ENCODE assay signal across 17 cellular contexts in the genomic region with DNA sequence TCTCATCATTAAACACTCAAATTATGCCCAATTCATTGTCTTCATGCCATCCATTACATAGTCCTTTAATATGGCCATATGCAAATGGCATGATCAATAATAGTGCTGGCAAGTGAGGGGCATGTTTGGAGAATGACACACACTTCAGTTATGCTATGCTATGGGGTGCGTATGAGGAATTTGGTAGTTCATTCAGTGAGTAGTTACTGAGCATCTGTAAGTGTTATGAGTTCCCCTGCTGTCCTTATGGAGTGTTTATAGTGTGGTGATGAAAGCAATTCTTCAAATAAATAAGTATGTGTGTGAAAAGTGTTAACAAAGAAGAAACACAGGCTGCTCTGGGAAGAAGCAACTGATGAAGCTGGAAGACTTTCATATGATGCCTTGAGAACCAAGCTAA.
"Had no signal": no experiment of that assay in that cellular context is flagged by ENCODE, and none has a peak within 500 bp of the region (broad histone marks: within the 10 kb centered on the region; RNA-seq: fewer than 3 reads in every experiment).

No MANE protein-coding gene starts in this region.

- H3K27me3 ChIP-seq: colonic mucosa, right atrium auricular region, sigmoid colon, spleen, testis, tibial artery had no signal

- H3K4me3 ChIP-seq: colonic mucosa, lung, prostate gland, right atrium auricular region, sigmoid colon, skin epidermis, spleen, testis, tibial artery had no signal

- H3K36me3 ChIP-seq: colonic mucosa, prostate gland, right atrium auricular region, sigmoid colon, spleen, tibial artery had no signal

- H3K27ac ChIP-seq: colonic mucosa, epithelial cell of prostate, prostate gland, right atrium auricular region, sigmoid colon, skin epidermis, spleen, testis, tibial artery had no signal

- H3K9me3 ChIP-seq: colonic mucosa, prostate gland, right atrium auricular region, sigmoid colon, testis, tibial artery had no signal

- H3K4me1 ChIP-seq: colonic mucosa, prostate gland, right atrium auricular region, spleen, testis, tibial artery had no signal

- DNase-seq: colonic mucosa; dermis blood vessel endothelial cell; effector memory CD4-positive, alpha-beta T cell; naive thymus-derived CD4-positive, alpha-beta T cell; nucleus accumbens; sigmoid colon; spleen; stimulated activated CD4-positive, alpha-beta T cell treated with anti-CD3 and anti-CD28 coated beads, Interleukin-4, amount 100 ng/mL, for 4 hours; stimulated activated naive CD8-positive, alpha-beta T cell treated with anti-CD3 and anti-CD28 coated beads, Interleukin-15, Interleukin-2, amounts not matched to agents 100 U/mL and 50 U/mL, for 24 hours; substantia nigra; testis; tibial artery had no signal
